8 cellular contexts compared by ENCODE assay signal in the genomic region with DNA sequence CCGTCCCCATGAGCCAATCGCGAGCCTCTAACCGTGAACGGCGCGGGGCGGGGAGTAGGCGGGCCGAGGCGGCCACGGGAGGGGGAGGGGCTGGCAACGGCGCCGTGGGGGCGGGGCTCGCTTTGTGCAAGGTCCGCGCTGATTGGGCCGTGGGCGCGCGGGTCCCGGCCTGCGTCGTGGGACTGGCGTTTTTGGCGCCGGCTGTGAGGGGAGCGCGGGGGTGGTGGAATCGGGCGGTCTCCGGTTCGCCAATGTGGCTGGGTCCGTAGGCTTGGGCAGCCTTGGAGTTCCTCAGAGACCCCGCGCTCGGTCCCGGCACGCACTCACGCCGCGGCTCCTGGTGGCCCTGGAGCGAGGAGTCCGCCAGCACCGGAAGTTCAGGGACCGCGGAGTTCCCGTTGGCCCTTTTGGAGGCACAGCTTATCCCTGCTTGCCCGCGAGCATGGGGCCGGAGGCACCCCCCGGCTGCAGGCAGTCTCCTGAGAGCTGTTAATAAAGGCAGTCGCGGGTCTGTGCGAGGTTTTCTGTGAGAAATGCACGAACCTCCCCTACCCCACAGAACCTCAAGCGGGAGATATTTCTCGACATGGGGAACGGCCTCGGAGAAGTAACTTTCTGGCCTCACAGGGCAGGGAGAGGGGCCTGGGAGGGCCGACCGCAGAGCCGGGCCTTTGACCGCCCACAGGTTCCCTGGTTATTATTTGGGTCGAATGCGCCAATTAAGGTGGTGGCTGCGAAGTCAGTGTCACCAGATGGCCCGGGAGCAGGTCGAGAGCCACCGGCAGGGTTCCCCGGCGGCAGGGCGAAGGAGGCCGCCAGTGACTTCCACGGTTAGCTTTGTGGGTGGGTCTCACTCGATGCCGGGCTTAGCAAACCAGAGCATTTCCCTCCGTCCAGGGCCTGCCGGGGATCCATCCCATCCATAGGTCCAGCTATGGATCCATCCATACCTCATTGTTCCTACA. TPM values are rescaled to one million over a fixed set of nuclear protein-coding genes. Genes with fewer than 3 reads are reported as not detected.
A peak's percentile ranks its signal among the peaks of the same experiment; 100 is the strongest.
DNase-seq lines count a peak whose midpoint lies in the region; ATAC-seq and TF ChIP-seq lines count a peak whose summit lies in the region.

No MANE protein-coding gene starts in this region.

- peak overlapping the region; percentile 96 for H2BK15ac ChIP-seq in mesenchymal stem cell (ENCODE audit: low read depth, poor library complexity, severe bottlenecking)

- DNase-seq in NCI-H510A treated with DMSO at 0.1 percent for 48 hours (lab: John Stamatoyannopoulos, UW): peak; percentile 99
- peak; percentile 98 for DNase-seq in activated CD8-positive, alpha-beta T cell treated with anti-CD3 and anti-CD28 coated beads, Interleukin-2, amount 10 ng/mL, durations not matched to agents 7 days and 5 days
- peak; percentile 97 for DNase-seq in effector CD4-positive, alpha-beta T cell
- DNase-seq in mesenchymal stem cell: no peak
- DNase-seq in stimulated activated CD8-positive, alpha-beta memory T cell treated with anti-CD3 and anti-CD28 coated beads, Interleukin-12 subunit alpha, Interleukin-12 subunit beta, amount 100 ng/mL, for 24 hours (ENCODE audit: extremely low read depth): peak; percentile 97

- peak overlapping the region; percentile 97 for H3K4me3 Mint-ChIP-seq in activated CD8-positive, alpha-beta T cell treated with anti-CD3 and anti-CD28 coated beads, Interleukin-2, amount 10 ng/mL, durations not matched to agents 7 days and 5 days

- no peaks in the 10 kb centered on the region for H3K79me1 ChIP-seq in mesenchymal stem cell (replicated peaks; ENCODE audit: low read length, poor library complexity, severe bottlenecking)

- no peaks in the 10 kb centered on the region for H3K27me3 ChIP-seq in mesenchymal stem cell (ENCODE audit: control insufficient read depth in 1 of 2, insufficient read depth in 1 of 2, low read length in 2 of 2)

- H3K36me3 ChIP-seq in mesenchymal stem cell (ENCODE audit: control insufficient read depth in 1 of 2, insufficient read depth in 2 of 2, low read depth in 1 of 2, low read length in 2 of 2): peaks cover 13 to 33% of the 10 kb centered on the region in 2 experiments

- no peaks in the 10 kb centered on the region for H3K27me3 Mint-ChIP-seq in activated CD8-positive, alpha-beta T cell treated with anti-CD3 and anti-CD28 coated beads, Interleukin-2, amount 10 ng/mL, durations not matched to agents 7 days and 5 days (ENCODE audit: low read depth)

- ATAC-seq in HG03045 (IDR thresholded peaks at IDR 0.05; ENCODE audit: unreplicated experiment) (peak; percentile 32), HG03025 (IDR thresholded peaks at IDR 0.05; ENCODE audit: low FRiP score, unreplicated experiment) (no peak)
- peak; percentile 2 for ATAC-seq in activated CD8-positive, alpha-beta T cell treated with anti-CD3 and anti-CD28 coated beads, Interleukin-2, amount 10 ng/mL, durations not matched to agents 7 days and 5 days

- H3K14ac ChIP-seq in mesenchymal stem cell (ENCODE audit: low read length in 2 of 2): peak overlapping the region in 1 of 2 experiments; percentile 92

- peaks cover 10% of the 10 kb centered on the region for H3K4me1 ChIP-seq in mesenchymal stem cell (ENCODE audit: control insufficient read depth, insufficient read depth, low read depth, low read length)

- CTCF ChIA-PET in activated CD8-positive, alpha-beta T cell treated with anti-CD3 and anti-CD28 coated beads, Interleukin-2, amount 10 ng/mL, durations not matched to agents 7 days and 5 days (lab: Charles Lee): interaction anchor here (0.8 to 9.1 kb wide), 12 partner anchors 12 to 249 kb away, joined by 3 to 107 read pairs (median 5); no protein-coding TSS in a partner anchor

- H3K27ac ChIP-seq in mesenchymal stem cell (ENCODE audit: low read length, poor library complexity, severe bottlenecking): peak overlapping the region; percentile 87

- 5% methylated on average over 62 of the region's 81 CpGs for WGBS in mesenchymal stem cell

- peak overlapping the region; percentile 40 to 80 for H3K18ac ChIP-seq in mesenchymal stem cell (ENCODE audit: low read depth in 1 of 2, low read length in 2 of 2)

- H2AFZ ChIP-seq in mesenchymal stem cell (ENCODE audit: low read depth, low read length): peak overlapping the region; percentile 92

- POLR2A ChIA-PET in activated CD8-positive, alpha-beta T cell treated with anti-CD3 and anti-CD28 coated beads, Interleukin-2, amount 10 ng/mL, durations not matched to agents 7 days and 5 days (lab: Charles Lee): interaction anchor here (0.5 to 4.8 kb wide), 32 partner anchors 11 to 846 kb away, joined by 3 to 62 read pairs (median 4); partner anchors contain the start of gene PTMA

- H3K23ac ChIP-seq in mesenchymal stem cell (ENCODE audit: low read length in 2 of 2): peak overlapping the region in 1 of 2 experiments; percentile 80

- no peak overlapping the region for H2BK12ac ChIP-seq in mesenchymal stem cell (ENCODE audit: low read length in 2 of 2)

- peak overlapping the region; percentile 99 for H3K9ac ChIP-seq in mesenchymal stem cell (ENCODE audit: low read length)

- peaks cover 37% of the 10 kb centered on the region for H3K36me3 Mint-ChIP-seq in activated CD8-positive, alpha-beta T cell treated with anti-CD3 and anti-CD28 coated beads, Interleukin-2, amount 10 ng/mL, durations not matched to agents 7 days and 5 days (ENCODE audit: low read depth)

- H3K4me3 ChIP-seq in mesenchymal stem cell (ENCODE audit: insufficient read depth in 1 of 2, low read depth in 1 of 2, low read length in 2 of 2): peak overlapping the region; percentile 79 to 85

- H3K4ac ChIP-seq in mesenchymal stem cell (ENCODE audit: low read depth in 1 of 2, low read length in 2 of 2): peak overlapping the region; percentile 85 to 93

- H3K4me1 Mint-ChIP-seq in activated CD8-positive, alpha-beta T cell treated with anti-CD3 and anti-CD28 coated beads, Interleukin-2, amount 10 ng/mL, durations not matched to agents 7 days and 5 days (ENCODE audit: low read depth): peaks cover 50% of the 10 kb centered on the region

- no peak overlapping the region for H2AK5ac ChIP-seq in mesenchymal stem cell (ENCODE audit: low read length, severe bottlenecking)

- peak; percentile 69 for TF ChIP-seq POLR2A in GM15510 (IDR thresholded peaks at IDR 0.05; ENCODE audit: borderline replicate concordance, extremely low read depth, insufficient read length)

- H2BK120ac ChIP-seq in mesenchymal stem cell (ENCODE audit: low read depth, low read length): peak overlapping the region; percentile 6

- H3K9me3 Mint-ChIP-seq in activated CD8-positive, alpha-beta T cell treated with anti-CD3 and anti-CD28 coated beads, Interleukin-2, amount 10 ng/mL, durations not matched to agents 7 days and 5 days (ENCODE audit: insufficient read depth): no peaks in the 10 kb centered on the region

- H4K91ac ChIP-seq in mesenchymal stem cell (ENCODE audit: low read length): peak overlapping the region; percentile 12

- H3K27ac Mint-ChIP-seq in activated CD8-positive, alpha-beta T cell treated with anti-CD3 and anti-CD28 coated beads, Interleukin-2, amount 10 ng/mL, durations not matched to agents 7 days and 5 days: peak overlapping the region; percentile 100

- peak overlapping the region; percentile 91 for H2BK5ac ChIP-seq in mesenchymal stem cell (ENCODE audit: low read depth, low read length, poor library complexity, severe bottlenecking)

- no peaks in the 10 kb centered on the region for H3K9me3 ChIP-seq in mesenchymal stem cell (ENCODE audit: control insufficient read depth, low read length)

- peak overlapping the region; percentile 94 for H4K8ac ChIP-seq in mesenchymal stem cell (ENCODE audit: low read length)

- H3K4me2 ChIP-seq in mesenchymal stem cell (ENCODE audit: low read length, poor library complexity, severe bottlenecking): peak overlapping the region; percentile 88

RNA-seq across cellular contexts. Expression of gene NCL, which starts 0.6 kb away (rescaled TPM):
- 100 to 1,000 TPM; 665 to 686 TPM for total RNA-seq in activated CD8-positive, alpha-beta T cell treated with anti-CD3 and anti-CD28 coated beads, Interleukin-2, amount 10 ng/mL, durations not matched to agents 7 days and 5 days
- 256 TPM for polyA plus RNA-seq in mesenchymal stem cell (2013, experiment 1 of 2)
- polyA plus RNA-seq in mesenchymal stem cell (2013, experiment 2 of 2): 256 TPM
